In the genomic region with DNA sequence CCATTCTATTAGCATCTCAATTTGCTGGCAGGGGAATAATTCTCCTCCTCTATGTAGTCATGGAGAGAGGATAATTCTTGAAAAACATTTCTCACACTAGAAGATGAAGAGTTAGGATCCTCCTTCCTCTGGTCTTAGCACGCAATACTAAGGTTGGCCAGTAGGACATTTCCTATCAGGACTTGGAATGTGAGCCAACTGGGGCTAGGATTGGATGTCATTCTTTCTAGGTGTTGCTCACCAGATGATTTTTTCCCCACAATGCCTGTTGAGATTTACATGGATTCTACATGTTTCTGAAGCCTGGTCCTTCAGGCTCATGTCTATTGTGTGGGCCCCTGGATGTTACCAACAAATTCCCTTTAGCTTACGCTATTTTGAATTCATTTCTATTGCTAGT, we compare ENCODE assay signal across 2 cellular contexts.
TF ChIP-seq lines count a peak whose summit lies in the region.

No MANE protein-coding gene starts in this region.

TF ChIP-seq in IMR-90, 13 proteins besides CTCF, POLR2A, EP300 and RAD21:
- TF ChIP-seq RCOR1 (IDR thresholded peaks at IDR 0.05; ENCODE audit: insufficient replicate concordance, low read length) (no peak), MAZ (IDR thresholded peaks at IDR 0.05; ENCODE audit: borderline replicate concordance, low read depth, low read length) (no peak), BHLHE40 (IDR thresholded peaks at IDR 0.05; ENCODE audit: low read depth, low read length) (no peak), RFX5 (IDR thresholded peaks at IDR 0.05; ENCODE audit: low read depth, low read length) (no peak), CEBPB (IDR thresholded peaks at IDR 0.05; ENCODE audit: low read depth, low read length) (no peak), FOS (IDR thresholded peaks at IDR 0.05; ENCODE audit: low read depth, low read length) (no peak), NFE2L2 (IDR thresholded peaks at IDR 0.05; ENCODE audit: low read depth, low read length) (no peak), MXI1 (IDR thresholded peaks at IDR 0.05; ENCODE audit: borderline replicate concordance, low read depth, low read length) (no peak), SMC3 (IDR thresholded peaks at IDR 0.05; ENCODE audit: low read depth, low read length) (no peak), MAFK (IDR thresholded peaks at IDR 0.05; ENCODE audit: low read depth, low read length) (no peak), CHD1 (IDR thresholded peaks at IDR 0.05; ENCODE audit: low read depth, low read length) (no peak)
- TF ChIP-seq, protein P1, sequence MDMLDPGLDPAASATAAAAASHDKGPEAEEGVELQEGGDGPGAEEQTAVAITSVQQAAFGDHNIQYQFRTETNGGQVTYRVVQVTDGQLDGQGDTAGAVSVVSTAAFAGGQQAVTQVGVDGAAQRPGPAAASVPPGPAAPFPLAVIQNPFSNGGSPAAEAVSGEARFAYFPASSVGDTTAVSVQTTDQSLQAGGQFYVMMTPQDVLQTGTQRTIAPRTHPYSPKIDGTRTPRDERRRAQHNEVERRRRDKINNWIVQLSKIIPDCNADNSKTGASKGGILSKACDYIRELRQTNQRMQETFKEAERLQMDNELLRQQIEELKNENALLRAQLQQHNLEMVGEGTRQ (IDR thresholded peaks at IDR 0.05; ENCODE audit: low read depth, low read length): no peak
- TF ChIP-seq, protein P2, sequence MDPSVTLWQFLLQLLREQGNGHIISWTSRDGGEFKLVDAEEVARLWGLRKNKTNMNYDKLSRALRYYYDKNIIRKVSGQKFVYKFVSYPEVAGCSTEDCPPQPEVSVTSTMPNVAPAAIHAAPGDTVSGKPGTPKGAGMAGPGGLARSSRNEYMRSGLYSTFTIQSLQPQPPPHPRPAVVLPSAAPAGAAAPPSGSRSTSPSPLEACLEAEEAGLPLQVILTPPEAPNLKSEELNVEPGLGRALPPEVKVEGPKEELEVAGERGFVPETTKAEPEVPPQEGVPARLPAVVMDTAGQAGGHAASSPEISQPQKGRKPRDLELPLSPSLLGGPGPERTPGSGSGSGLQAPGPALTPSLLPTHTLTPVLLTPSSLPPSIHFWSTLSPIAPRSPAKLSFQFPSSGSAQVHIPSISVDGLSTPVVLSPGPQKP (IDR thresholded peaks at IDR 0.05; ENCODE audit: borderline replicate concordance, low read depth, low read length): no peak

TF ChIP-seq in GM12891, 5 proteins besides CTCF, POLR2A, EP300 and RAD21 (continued from another document):
- TF ChIP-seq PAX5 (IDR thresholded peaks at IDR 0.05; ENCODE audit: insufficient read depth, low read length, severe bottlenecking) (no peak), TAF1 (IDR thresholded peaks at IDR 0.05; ENCODE audit: low read depth, low read length) (no peak), POU2F2 (IDR thresholded peaks at IDR 0.05; ENCODE audit: low read depth, low read length) (no peak)
TF ChIP-seq in GM12891: peak in this region for 0.
